ENCODE assay signal across 1 cellular context in genomic region chr19:42422576-42423461, GRCh38.
TF ChIP-seq lines count a peak whose summit lies in the region.

No MANE protein-coding gene starts in this region.

TF ChIP-seq in GM12878, 131 proteins besides CTCF, POLR2A, EP300 and RAD21 (continued from another document and continues in another):
- TF ChIP-seq ZBTB11 (CRISPR knock-in tag; IDR thresholded peaks at IDR 0.05) (no peak), HCFC1 (IDR thresholded peaks at IDR 0.05; ENCODE audit: low read length) (no peak), RFX5 (IDR thresholded peaks at IDR 0.05; ENCODE audit: low read depth, low read length) (no peak), TAF1 (IDR thresholded peaks at IDR 0.05; ENCODE audit: borderline replicate concordance, low read depth, low read length) (0 out of 2 replicates have a peak, but pooled peaks have one; percentile 3), IKZF1 (conservative IDR thresholded peaks at IDR 0.05) (peak; percentile 53), TARDBP (IDR thresholded peaks at IDR 0.05; ENCODE audit: borderline replicate concordance) (no peak), PAX8 (IDR thresholded peaks at IDR 0.05) (no peak), PBX3 (IDR thresholded peaks at IDR 0.05; ENCODE audit: insufficient replicate concordance, low read depth, low read length) (peak; percentile 18), MEF2B (IDR thresholded peaks at IDR 0.05; ENCODE audit: partially characterized antibody, poor library complexity, severe bottlenecking) (no peak), ZNF24 (IDR thresholded peaks at IDR 0.05) (no peak), SMAD1 (IDR thresholded peaks at IDR 0.05; ENCODE audit: low read depth, partially characterized antibody) (no peak), ZNF217 (IDR thresholded peaks at IDR 0.05) (no peak), WRNIP1 (IDR thresholded peaks at IDR 0.05; ENCODE audit: borderline replicate concordance, low read depth, low read length) (no peak), E2F4 (IDR thresholded peaks at IDR 0.05; ENCODE audit: low read depth, low read length) (no peak), CEBPB (IDR thresholded peaks at IDR 0.05; ENCODE audit: borderline replicate concordance in 1 of 2, low read depth in 2 of 2, low read length in 2 of 2) (no peak), NR2C2 (IDR thresholded peaks at IDR 0.05; ENCODE audit: borderline replicate concordance, control insufficient read depth, insufficient read length, low read depth) (no peak), RBBP5 (conservative IDR thresholded peaks at IDR 0.05) (no peak), ZBED1 (IDR thresholded peaks at IDR 0.05; ENCODE audit: borderline replicate concordance) (no peak), STAT1 (conservative IDR thresholded peaks at IDR 0.05) (no peak), NFIC (IDR thresholded peaks at IDR 0.05; ENCODE audit: low read depth, low read length) (no peak), USF1 (IDR thresholded peaks at IDR 0.05; ENCODE audit: borderline replicate concordance, extremely low read length, insufficient read depth, low read depth, low read length) (no peak), ATF3 (IDR thresholded peaks at IDR 0.05; ENCODE audit: borderline replicate concordance, extremely low read depth, low read depth, low read length) (no peak), JUNB (IDR thresholded peaks at IDR 0.05) (no peak), ZNF274 (IDR thresholded peaks at IDR 0.05; ENCODE audit: insufficient read depth, insufficient read length) (no peak), BRCA1 (IDR thresholded peaks at IDR 0.05; ENCODE audit: low read depth, low read length) (no peak), E2F8 (IDR thresholded peaks at IDR 0.05; ENCODE audit: low read depth, partially characterized antibody) (no peak), RCOR1 (conservative IDR thresholded peaks at IDR 0.05; ENCODE audit: low read depth, low read length) (no peak), SRF (IDR thresholded peaks at IDR 0.05; ENCODE audit: low read depth in 2 of 2, low read length in 2 of 2) (peak; percentile 35; a peak in 1 of 4 replicates), CBX3 (IDR thresholded peaks at IDR 0.05; ENCODE audit: borderline replicate concordance, low read depth) (no peak), BMI1 (IDR thresholded peaks at IDR 0.05; ENCODE audit: borderline replicate concordance) (no peak), BCL3 (IDR thresholded peaks at IDR 0.05; ENCODE audit: borderline replicate concordance, insufficient read depth, low read depth, low read length, poor library complexity, severe bottlenecking) (no peak), CREB1 (IDR thresholded peaks at IDR 0.05; ENCODE audit: low read depth) (no peak), YBX1 (IDR thresholded peaks at IDR 0.05) (no peak), FOXK2 (IDR thresholded peaks at IDR 0.05) (peak; percentile 96), FOXM1 (IDR thresholded peaks at IDR 0.05; ENCODE audit: low read depth, low read length) (no peak), JUND (IDR thresholded peaks at IDR 0.05; ENCODE audit: low read depth, low read length) (peak; percentile 98), NR2F1 (conservative IDR thresholded peaks at IDR 0.05) (peak; percentile 32), HSF1 (IDR thresholded peaks at IDR 0.05; ENCODE audit: low read depth, low read length) (no peak), NKRF (conservative IDR thresholded peaks at IDR 0.05) (peak; percentile 42), CBX5 (IDR thresholded peaks at IDR 0.05; ENCODE audit: low read depth) (no peak), USF2 (IDR thresholded peaks at IDR 0.05; ENCODE audit: borderline replicate concordance, low read depth, low read length) (no peak), DPF2 (IDR thresholded peaks at IDR 0.05) (0 out of 2 replicates have a peak, but pooled peaks have one; percentile 3), EGR1 (IDR thresholded peaks at IDR 0.05; ENCODE audit: borderline replicate concordance in 1 of 2, low read depth in 2 of 2, low read length in 2 of 2) (0 out of 3 replicates have a peak, but pooled peaks of 1 of the 2 experiments have one; percentile 15), TCF7 (IDR thresholded peaks at IDR 0.05; ENCODE audit: borderline replicate concordance) (no peak), SPI1 (IDR thresholded peaks at IDR 0.05; ENCODE audit: borderline replicate concordance, insufficient read depth, low read depth, low read length) (peak; percentile 83), ETV6 (conservative IDR thresholded peaks at IDR 0.05 in 1 of 2, IDR thresholded peaks at IDR 0.05 in 1 of 2; ENCODE audit: borderline replicate concordance in 1 of 2, low read depth in 1 of 2) (no peak), ZNF622 (IDR thresholded peaks at IDR 0.05) (no peak), ELK1 (IDR thresholded peaks at IDR 0.05; ENCODE audit: low read depth, low read length) (no peak; the same call in 1 of the 2 replicates), KDM1A (IDR thresholded peaks at IDR 0.05; ENCODE audit: borderline replicate concordance) (no peak), CHD4 (IDR thresholded peaks at IDR 0.05) (no peak)
